Comparison of ENCODE assay signal across 8 cellular contexts in the genomic region with DNA sequence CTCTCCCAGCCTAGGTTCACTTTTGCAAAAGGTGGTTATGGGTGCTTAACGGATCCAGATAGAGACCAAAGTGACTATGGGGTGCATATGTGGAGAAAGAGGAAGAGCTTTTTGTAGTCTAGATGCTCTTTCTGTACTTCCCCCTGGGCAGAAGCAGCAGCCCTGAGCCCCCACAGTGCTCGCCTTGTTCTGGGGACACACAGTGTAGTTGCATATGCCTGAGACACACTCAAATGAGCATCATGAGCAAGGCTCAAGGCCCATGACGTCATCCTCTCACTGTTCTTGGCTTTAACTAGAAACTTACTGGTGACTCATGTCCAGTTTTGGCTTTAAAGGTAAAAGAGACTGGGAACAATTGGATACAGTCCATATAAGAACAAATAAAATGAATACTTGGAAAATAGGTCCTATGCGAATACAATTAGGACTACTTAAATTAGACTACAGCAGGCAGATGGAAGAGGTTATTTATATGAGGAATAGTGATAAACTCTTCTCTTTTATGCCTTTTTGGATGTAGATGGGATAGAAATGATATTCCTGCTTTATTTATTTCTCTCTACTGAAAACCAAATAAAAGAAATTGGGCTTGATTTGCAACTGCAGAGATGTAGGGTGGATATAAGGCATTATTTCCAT. TPM values are rescaled to one million over a fixed set of nuclear protein-coding genes. Genes with fewer than 3 reads are reported as not detected.
DNase-seq lines count a peak whose midpoint lies in the region; ATAC-seq, FAIRE-seq and TF ChIP-seq lines count a peak whose summit lies in the region.

No MANE protein-coding gene starts in this region.

- H3K36me3 ChIP-seq in colonic mucosa (no peaks in the 10 kb centered on the region), muscle layer of colon (ENCODE audit: insufficient read depth, low read length) (no peaks in the 10 kb centered on the region), WERI-Rb-1 (no peaks in the 10 kb centered on the region), small intestine (ENCODE audit: control insufficient read depth in 2 of 2, insufficient read depth in 2 of 2, low read length in 2 of 2) (no peaks in the 10 kb centered on the region)

- no peak for FAIRE-seq in small intestine (lab: Jason Lieb, UNC)

- no peaks in the 10 kb centered on the region for H3K9me3 ChIP-seq in colonic mucosa
- no peaks in the 10 kb centered on the region for H3K9me3 ChIP-seq in muscle layer of colon (ENCODE audit: low read length)
- H3K9me3 ChIP-seq in WERI-Rb-1 (ENCODE audit: severe bottlenecking) = no peaks in the 10 kb centered on the region
- H3K9me3 ChIP-seq in small intestine (ENCODE audit: control insufficient read depth, low read depth) = no peaks in the 10 kb centered on the region

- DNase-seq in Caki2 (ENCODE audit: low read depth) = peak; percentile 74
- DNase-seq in NCI-H2196 (lab: John Stamatoyannopoulos, UW; ENCODE audit: unreplicated experiment) = peak; percentile 69
- peak; percentile 58 for DNase-seq in colonic mucosa
- DNase-seq in NCI-H1694 (lab: John Stamatoyannopoulos, UW) = no peak
- DNase-seq in WERI-Rb-1 = no peak
- DNase-seq in small intestine = no peak

- TF ChIP-seq CTCF in colonic mucosa (IDR thresholded peaks at IDR 0.05) (no peak), WERI-Rb-1 (IDR thresholded peaks at IDR 0.05; ENCODE audit: low read depth, low read length) (no peak)

- H3K9ac ChIP-seq in colonic mucosa (ENCODE audit: low read depth in 2 of 2, low read length in 2 of 2) (no peak overlapping the region), muscle layer of colon (ENCODE audit: low read length) (no peak overlapping the region)

- peak; percentile 64 for ATAC-seq in GM21723 (IDR thresholded peaks at IDR 0.05; ENCODE audit: unreplicated experiment)

- in situ Hi-C loops in Caki2 (cut with HindIII; ENCODE audit: low pct_unique_long_range_greater_than_20kb, low sequenced_read_pairs) = no loop called here

- intact Hi-C loops in colonic mucosa (cut with DNase I) = no loop called here

- peak overlapping the region; percentile 60 for H3K27ac ChIP-seq in colonic mucosa
- H3K27ac ChIP-seq in muscle layer of colon (ENCODE audit: low read depth, low read length) = peak overlapping the region; percentile 69
- no peak overlapping the region for H3K27ac ChIP-seq in WERI-Rb-1
- peak overlapping the region in 1 of 2 donors; percentile 90 for H3K27ac ChIP-seq in small intestine (ENCODE audit: low read depth in 1 of 2, low read length in 1 of 2)

- H3K4me3 ChIP-seq in colonic mucosa (no peak overlapping the region), muscle layer of colon (ENCODE audit: low read depth in 1 of 2, low read length in 2 of 2) (no peak overlapping the region), WERI-Rb-1 (ENCODE audit: low read depth, low read length) (no peak overlapping the region), small intestine (ENCODE audit: low read depth in 1 of 2, low read length in 2 of 2) (no peak overlapping the region)

- peaks cover 4% of the 10 kb centered on the region for H3K4me1 ChIP-seq in colonic mucosa
- H3K4me1 ChIP-seq in muscle layer of colon (ENCODE audit: insufficient read depth, low read length) = peaks cover 47% of the 10 kb centered on the region
- H3K4me1 ChIP-seq in small intestine (ENCODE audit: control insufficient read depth in 2 of 2, insufficient read depth in 1 of 2, low read depth in 1 of 2, low read length in 1 of 2) = peaks cover under 1 to 13% of the 10 kb centered on the region in 2 donors

- H3K27me3 ChIP-seq in colonic mucosa = no peaks in the 10 kb centered on the region
- no peaks in the 10 kb centered on the region for H3K27me3 ChIP-seq in muscle layer of colon (ENCODE audit: control insufficient read depth in 1 of 2, insufficient read depth in 2 of 2, low read length in 2 of 2)
- H3K27me3 ChIP-seq in WERI-Rb-1 (ENCODE audit: insufficient read depth, low read depth, severe bottlenecking) = no peaks in the 10 kb centered on the region
- H3K27me3 ChIP-seq in small intestine (ENCODE audit: control insufficient read depth in 2 of 2, insufficient read depth in 2 of 2, low read length in 2 of 2) = no peaks in the 10 kb centered on the region

- 66 to 79% (median 78%) methylated on average over 4 of the region's 4 CpGs for WGBS in small intestine, 3 donors

RNA-seq across cellular contexts. Expression of a gene that starts 20.1 kb away (rescaled TPM):
- total RNA-seq in Caki2 (2014; rRNA removed; shearing (Covaris generic); ENCODE audit: low replicate concordance) = 12.2 and 15.9 TPM in 2 replicates
- total RNA-seq in colonic mucosa = 100 to 1,000 TPM in 1 of 2 donors, 10 to 100 TPM in 1; 86.7 to 128 TPM
- 10 to 100 TPM; 23.2 to 48.0 (median 28.0) TPM for polyA plus RNA-seq in small intestine

RNA-seq across cellular contexts. Expression of a gene that starts 33.3 kb away (rescaled TPM):
- 12.3 and 14.5 TPM in 2 replicates for total RNA-seq in Caki2 (2014; rRNA removed; shearing (Covaris generic); ENCODE audit: low replicate concordance)
- 10 to 100 TPM; 72.5 to 84.5 TPM for total RNA-seq in colonic mucosa
- 10 to 100 TPM in 1 of 3 donors, 1 to 10 TPM in 2; 3.2 to 15.3 (median 4.7) TPM for polyA plus RNA-seq in small intestine

RNA-seq across cellular contexts. Expression of a gene that starts 52.9 kb away (rescaled TPM):
- 2.4 and 6.1 TPM in 2 replicates for total RNA-seq in Caki2 (2014; rRNA removed; shearing (Covaris generic); ENCODE audit: low replicate concordance)
- 1 to 10 TPM; 1.6 TPM for total RNA-seq in colonic mucosa
- polyA plus RNA-seq in small intestine = 1 to 10 TPM; 4.4 to 5.8 (median 4.6) TPM

Comparison
In these comparisons a context has a peak if more than half of its experiments do, and no peak if none do; other contexts are left out.
1. DNase-seq: peak in Caki2 (single experiment), NCI-H2196 (single experiment) and colonic mucosa (single experiment); none in NCI-H1694 (single experiment), WERI-Rb-1 (single experiment) and small intestine (single experiment).